Comparison of ENCODE assay signal across 15 cellular contexts in the genomic region with DNA sequence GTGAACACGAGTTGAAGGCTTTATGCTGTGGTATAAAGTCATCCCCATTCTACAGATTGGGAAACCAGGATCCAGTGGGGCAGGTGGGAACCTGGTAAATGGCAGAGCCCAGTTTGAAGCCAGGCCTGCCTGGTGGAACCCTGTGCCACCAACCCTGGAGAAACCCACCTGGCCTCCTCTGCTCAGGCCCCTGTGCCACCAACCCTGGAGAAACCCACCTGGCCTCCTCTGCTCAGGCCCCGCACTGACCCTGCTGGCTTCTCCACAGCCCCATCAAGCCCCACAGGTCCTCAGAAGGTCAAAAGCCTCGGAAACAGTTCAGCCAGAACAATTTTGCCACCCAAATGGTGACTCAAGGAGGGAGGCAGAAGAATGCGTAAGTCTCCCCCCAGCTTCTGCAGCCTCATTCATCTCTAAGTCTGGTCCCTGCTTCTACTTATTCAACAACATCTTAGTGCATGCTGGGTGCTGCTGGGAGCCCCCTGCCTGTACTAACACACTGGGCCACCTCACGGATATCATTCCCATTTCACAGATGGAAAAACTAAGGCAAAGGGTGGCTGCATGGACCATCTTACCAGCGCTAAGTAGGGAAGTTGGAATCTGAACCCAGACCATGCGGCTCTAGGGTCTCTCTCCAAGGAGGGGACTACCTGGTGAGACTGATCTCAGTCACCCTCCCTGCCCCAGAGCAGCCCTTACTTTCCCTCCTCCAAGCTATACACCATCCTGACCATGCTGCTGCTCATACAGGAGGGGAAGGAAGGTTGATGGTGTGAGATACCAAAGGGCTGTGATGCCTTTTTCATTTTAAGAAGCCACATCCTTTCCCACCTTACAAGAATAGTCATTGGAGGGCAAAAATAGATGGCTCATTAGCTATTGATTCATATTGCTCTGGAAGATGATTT.
DNase-seq lines count a peak whose midpoint lies in the region; ATAC-seq lines count a peak whose summit lies in the region.
"Had no signal": no experiment of that assay in that cellular context is flagged by ENCODE, and none has a peak within 500 bp of the region (broad histone marks: within the 10 kb centered on the region; RNA-seq: fewer than 3 reads in every experiment).

No MANE protein-coding gene starts in this region.

- H3K9me3 ChIP-seq in CD4-positive, alpha-beta memory T cell (ENCODE audit: control insufficient read depth in 1 of 2, low read length in 2 of 2) = no peaks in the 10 kb centered on the region
- H3K9me3 ChIP-seq in trophoblast cell (ENCODE audit: insufficient read depth, low read depth, low read length) = peaks cover 2% of the 10 kb centered on the region
- H3K9me3 ChIP-seq in SJCRH30 (replicated peaks) = no peaks in the 10 kb centered on the region
- H3K9me3 ChIP-seq: mucosa of descending colon had no signal

- H3K27me3 ChIP-seq in CD4-positive, alpha-beta memory T cell (ENCODE audit: insufficient read depth, low read length) = no peaks in the 10 kb centered on the region
- H3K27me3 ChIP-seq in trophoblast cell (ENCODE audit: insufficient read depth, low read length) (no peaks in the 10 kb centered on the region), SJCRH30 (no peaks in the 10 kb centered on the region)

- H3K4me1 Mint-ChIP-seq in CD4-positive, alpha-beta memory T cell = peaks cover 15 to 37% (median 26%) of the 10 kb centered on the region in 4 donors
- H3K4me1 Mint-ChIP-seq in T-helper 1 cell treated with Interleukin-12 subunit alpha and Interleukin-12 subunit beta and Interleukin-4 antibody, amounts not matched to agents 30 μg/mL and 1 μg/mL, for 36 hours (ENCODE audit: low read depth) = peaks cover 21% of the 10 kb centered on the region

- peak overlapping the region; percentile 67 for H2BK12ac ChIP-seq in trophoblast cell (ENCODE audit: low read length)

- H3K4me2 ChIP-seq in trophoblast cell (ENCODE audit: low read length) = no peak overlapping the region

- H3K36me3 ChIP-seq in CD4-positive, alpha-beta memory T cell (ENCODE audit: insufficient read depth, low read length) = no peaks in the 10 kb centered on the region
- H3K36me3 ChIP-seq in trophoblast cell (ENCODE audit: control insufficient read depth in 1 of 2, insufficient read depth in 2 of 2, low read length in 2 of 2) (no peaks in the 10 kb centered on the region), SJCRH30 (no peaks in the 10 kb centered on the region)

- H3K4me3 Mint-ChIP-seq in CD4-positive, alpha-beta memory T cell = peak overlapping the region in 4 of 8 donors; percentile 10 to 62 (median 50)
- peak overlapping the region; percentile 11 for H3K4me3 Mint-ChIP-seq in T-helper 1 cell treated with Interleukin-12 subunit alpha and Interleukin-12 subunit beta and Interleukin-4 antibody, amounts not matched to agents 30 μg/mL and 1 μg/mL, for 36 hours

- H3K9ac ChIP-seq in trophoblast cell (ENCODE audit: low read length) = no peak overlapping the region

- peak overlapping the region; percentile 24 for H2BK120ac ChIP-seq in trophoblast cell (ENCODE audit: insufficient read depth, low read length, poor library complexity)

- no peak overlapping the region for H3K4ac ChIP-seq in trophoblast cell (ENCODE audit: low read depth, low read length)

- H3K4me3 ChIP-seq in CD4-positive, alpha-beta memory T cell (ENCODE audit: low read length in 2 of 2) = no peak overlapping the region
- H3K4me3 ChIP-seq in trophoblast cell (ENCODE audit: low read depth, low read length) (no peak overlapping the region), SJCRH30 (no peak overlapping the region)
- H3K4me3 ChIP-seq: mucosa of descending colon had no signal

- peaks cover 18% of the 10 kb centered on the region for H3K79me1 ChIP-seq in trophoblast cell (ENCODE audit: low read length)

- no peaks in the 10 kb centered on the region for H3K9me3 Mint-ChIP-seq in CD4-positive, alpha-beta memory T cell
- no peaks in the 10 kb centered on the region for H3K9me3 Mint-ChIP-seq in T-helper 1 cell treated with Interleukin-12 subunit alpha and Interleukin-12 subunit beta and Interleukin-4 antibody, amounts not matched to agents 30 μg/mL and 1 μg/mL, for 36 hours

- no peak overlapping the region for H3K14ac ChIP-seq in trophoblast cell (ENCODE audit: low read length)

- WGBS in trophoblast cell (ENCODE audit: extremely low coverage, insufficient coverage, insufficient read length) = no CpG with 5 or more reads among the region's 7 CpGs

- POLR2A ChIA-PET in CD4-positive, alpha-beta memory T cell (lab: Charles Lee; ENCODE audit: partially characterized antibody) = interaction anchor here (1.0 kb wide), 1 partner anchor 94 kb away, joined by 4 read pairs; a partner anchor contains a TSS

- H3K27ac ChIP-seq in CD4-positive, alpha-beta memory T cell (ENCODE audit: low read depth, low read length) = no peak overlapping the region
- no peak overlapping the region for H3K27ac ChIP-seq in trophoblast cell (ENCODE audit: low read depth, low read length)
- H3K27ac ChIP-seq in SJCRH30 = no peak overlapping the region

- H2AK5ac ChIP-seq in trophoblast cell (ENCODE audit: low read length) = peak overlapping the region; percentile 44

- H2AFZ ChIP-seq in trophoblast cell (ENCODE audit: insufficient read depth, low read length, poor library complexity) = no peak overlapping the region

- H3K79me2 ChIP-seq in trophoblast cell (ENCODE audit: control insufficient read depth, insufficient read depth, low read length, poor library complexity) = no peaks in the 10 kb centered on the region

- intact Hi-C loops in CD4-positive, alpha-beta memory T cell (cut with micrococcal nuclease) = no loop called here

- peak; percentile 26 to 50 (median 33) for DNase-seq in CD4-positive, alpha-beta memory T cell
- peak; percentile 43 for DNase-seq in islet precursor cell
- DNase-seq in trophoblast cell = no peak
- no peak for DNase-seq in NCI-H2171 (lab: John Stamatoyannopoulos, UW)
- no peak for DNase-seq in SJCRH30
- DNase-seq: activated CD4-positive, alpha-beta T cell treated with anti-CD3 and anti-CD28 coated beads, Interleukin-2, amount 50 U/mL, for 1 hour; activated T-cell treated with anti-CD3 and anti-CD28 coated beads, Interleukin-2, amount 50 U/mL, for 48 hours; DMS79; GOT3; mucosa of descending colon; NCI-H1694; Right ventricle myocardium superior had no signal

- no peak for ATAC-seq in GM21619 (IDR thresholded peaks at IDR 0.05; ENCODE audit: unreplicated experiment)
- ATAC-seq: mucosa of descending colon had no signal

- CTCF ChIA-PET in CD4-positive, alpha-beta memory T cell (lab: Charles Lee; ENCODE audit: partially characterized antibody) = interaction anchor here (0.8 to 1.2 kb wide), 2 partner anchors 11 to 28 kb away, joined by 3 to 4 read pairs; no protein-coding TSS in a partner anchor

- H4K8ac ChIP-seq in trophoblast cell (ENCODE audit: low read depth, low read length) = no peak overlapping the region

- peak overlapping the region in 2 of 7 donors; percentile 57 for H3K27ac Mint-ChIP-seq in CD4-positive, alpha-beta memory T cell
- peak overlapping the region; percentile 27 for H3K27ac Mint-ChIP-seq in T-helper 1 cell treated with Interleukin-12 subunit alpha and Interleukin-12 subunit beta and Interleukin-4 antibody, amounts not matched to agents 30 μg/mL and 1 μg/mL, for 36 hours

- H3K36me3 Mint-ChIP-seq in CD4-positive, alpha-beta memory T cell = no peaks in the 10 kb centered on the region
- H3K36me3 Mint-ChIP-seq in T-helper 1 cell treated with Interleukin-12 subunit alpha and Interleukin-12 subunit beta and Interleukin-4 antibody, amounts not matched to agents 30 μg/mL and 1 μg/mL, for 36 hours (ENCODE audit: low read depth) = no peaks in the 10 kb centered on the region
- H3K36me3 Mint-ChIP-seq: IgD-negative memory B cell had no signal

- H3K18ac ChIP-seq in trophoblast cell (ENCODE audit: low read length) = no peak overlapping the region

- peaks cover 1 to 7% of the 10 kb centered on the region in 2 donors for H3K27me3 Mint-ChIP-seq in CD4-positive, alpha-beta memory T cell
- H3K27me3 Mint-ChIP-seq in T-helper 1 cell treated with Interleukin-12 subunit alpha and Interleukin-12 subunit beta and Interleukin-4 antibody, amounts not matched to agents 30 μg/mL and 1 μg/mL, for 36 hours (ENCODE audit: low read depth) = peaks cover 29% of the 10 kb centered on the region

- peak overlapping the region; percentile 61 for H4K91ac ChIP-seq in trophoblast cell (ENCODE audit: low read depth, low read length)

- H2BK5ac ChIP-seq in trophoblast cell (ENCODE audit: low read depth, low read length, poor library complexity) = no peak overlapping the region

- peaks cover 23% of the 10 kb centered on the region for H3K4me1 ChIP-seq in CD4-positive, alpha-beta memory T cell (ENCODE audit: insufficient read depth, low read length)
- H3K4me1 ChIP-seq in trophoblast cell (ENCODE audit: control insufficient read depth in 1 of 2, insufficient read depth in 2 of 2, low read length in 2 of 2) = peaks cover 11 to 18% of the 10 kb centered on the region in 2 experiments
- H3K4me1 ChIP-seq in SJCRH30 = no peaks in the 10 kb centered on the region

- no peak overlapping the region for H4K12ac ChIP-seq in trophoblast cell (ENCODE audit: low read depth, low read length)

- H3K23ac ChIP-seq in trophoblast cell (ENCODE audit: low read length) = no peak overlapping the region

Comparison
In these comparisons a context has a peak if more than half of its experiments do, and no peak if none do; other contexts are left out.
1. DNase-seq: peak in CD4-positive, alpha-beta memory T cell (5 of 5) and islet precursor cell (single experiment); none in trophoblast cell (0 of 2), NCI-H2171 (single experiment) and SJCRH30 (0 of 2).